ENCODE assay signal across 27 cellular contexts in genomic region chr2:232043966-232044365, GRCh38.
"Had no signal": no experiment of that assay in that cellular context is flagged by ENCODE, and none has a peak within 500 bp of the region (broad histone marks: within the 10 kb centered on the region; RNA-seq: fewer than 3 reads in every experiment).

No MANE protein-coding gene starts in this region.

- H3K4me3 ChIP-seq: neural progenitor cell, ovary, psoas muscle, right lobe of liver, sigmoid colon, suprapubic skin, testis, tibial nerve, upper lobe of left lung, vagina had no signal

- H3K27ac ChIP-seq: neural progenitor cell, ovary, parathyroid adenoma, psoas muscle, right lobe of liver, sigmoid colon, suprapubic skin, testis, tibial nerve, upper lobe of left lung, vagina had no signal

- H3K36me3 ChIP-seq: neural progenitor cell, ovary, right lobe of liver, sigmoid colon, suprapubic skin, upper lobe of left lung, vagina had no signal

- H3K4me3 Mint-ChIP-seq: naive thymus-derived CD4-positive, alpha-beta T cell; nephron; neural progenitor cell; stimulated activated memory B cell treated with anti-CD40 and anti-IgM and Interleukin-4, amounts not matched to agents 10 μg/mL and 1 μg/mL and 100 μg/mL, for 72 hours; stimulated activated naive CD8-positive, alpha-beta T cell treated with anti-CD3 and anti-CD28 coated beads, Interleukin-15, Interleukin-2, amounts not matched to agents 100 ng/mL and 50 ng/mL, for 24 hours had no signal

- DNase-seq: naive thymus-derived CD4-positive, alpha-beta T cell; occipital lobe; ovary; posterior cingulate gyrus; psoas muscle; right cardiac atrium; right lobe of liver; sigmoid colon; small intestine; stimulated activated CD4-positive, alpha-beta T cell treated with anti-CD3 and anti-CD28 coated beads, Interleukin-15, amount 100 ng/mL, for 24 hours; stimulated activated CD4-positive, alpha-beta T cell treated with anti-CD3 and anti-CD28 coated beads, Interleukin-2, amount 100 ng/mL, for 24 hours; stimulated activated CD4-positive, alpha-beta T cell treated with anti-CD3 and anti-CD28 coated beads, Interleukin-2, amount 100 ng/mL, for 48 hours; stimulated activated CD4-positive, alpha-beta T cell treated with anti-CD3 and anti-CD28 coated beads, Interleukin-4, amount 100 ng/mL, for 24 hours; stimulated activated naive CD4-positive, alpha-beta T cell; substantia nigra; testis; trophoblast cell; upper lobe of left lung had no signal

- H3K9me3 ChIP-seq: ovary, psoas muscle, right lobe of liver, sigmoid colon, suprapubic skin, testis, tibial nerve, upper lobe of left lung, vagina had no signal

- H3K27me3 ChIP-seq: neural progenitor cell, ovary, right lobe of liver, sigmoid colon, suprapubic skin, testis, tibial nerve, upper lobe of left lung, vagina had no signal

- H3K4me1 ChIP-seq: parathyroid adenoma, psoas muscle, right lobe of liver, sigmoid colon, suprapubic skin, testis, upper lobe of left lung, vagina had no signal

- ATAC-seq: naive thymus-derived CD4-positive, alpha-beta T cell; psoas muscle; right cardiac atrium; right lobe of liver; stimulated activated memory B cell treated with anti-CD40 and anti-IgM and Interleukin-4, amounts not matched to agents 10 μg/mL and 1 μg/mL and 100 μg/mL, for 72 hours had no signal

- H3K27me3 Mint-ChIP-seq: naive thymus-derived CD4-positive, alpha-beta T cell; progenitor cell of endocrine pancreas; stimulated activated memory B cell treated with anti-CD40 and anti-IgM and Interleukin-4, amounts not matched to agents 10 μg/mL and 1 μg/mL and 100 μg/mL, for 72 hours; stimulated activated naive CD8-positive, alpha-beta T cell treated with anti-CD3 and anti-CD28 coated beads, Interleukin-15, Interleukin-2, amounts not matched to agents 100 ng/mL and 50 ng/mL, for 24 hours had no signal

- H3K4me1 Mint-ChIP-seq: nephron; neural progenitor cell; stimulated activated memory B cell treated with anti-CD40 and anti-IgM and Interleukin-4, amounts not matched to agents 10 μg/mL and 1 μg/mL and 100 μg/mL, for 72 hours had no signal

- H3K9me3 Mint-ChIP-seq: naive thymus-derived CD4-positive, alpha-beta T cell; nephron; neural progenitor cell; stimulated activated memory B cell treated with anti-CD40 and anti-IgM and Interleukin-4, amounts not matched to agents 10 μg/mL and 1 μg/mL and 100 μg/mL, for 72 hours; stimulated activated naive CD8-positive, alpha-beta T cell treated with anti-CD3 and anti-CD28 coated beads, Interleukin-15, Interleukin-2, amounts not matched to agents 100 ng/mL and 50 ng/mL, for 24 hours had no signal

- H3K27ac Mint-ChIP-seq: nephron; neural progenitor cell; progenitor cell of endocrine pancreas; stimulated activated memory B cell treated with anti-CD40 and anti-IgM and Interleukin-4, amounts not matched to agents 10 μg/mL and 1 μg/mL and 100 μg/mL, for 72 hours; stimulated activated naive CD8-positive, alpha-beta T cell treated with anti-CD3 and anti-CD28 coated beads, Interleukin-15, Interleukin-2, amounts not matched to agents 100 ng/mL and 50 ng/mL, for 24 hours had no signal
